In genomic region chr1:26858160-26858559, GRCh38 we compare ENCODE assay signal across 24 cellular contexts. TPM values are rescaled to one million over a fixed set of nuclear protein-coding genes. Genes with fewer than 3 reads are reported as not detected.
DNase-seq lines count a peak whose midpoint lies in the region; ATAC-seq and TF ChIP-seq lines count a peak whose summit lies in the region.
"Had no signal": no experiment of that assay in that cellular context is flagged by ENCODE, and none has a peak within 500 bp of the region (broad histone marks: within the 10 kb centered on the region; RNA-seq: fewer than 3 reads in every experiment).

No MANE protein-coding gene starts in this region.

- H3K79me2 ChIP-seq in PC-9 (ENCODE audit: low read depth), result peaks cover 2% of the 10 kb centered on the region
- H3K79me2 ChIP-seq in Karpas-422 (ENCODE audit: low read length), result no peaks in the 10 kb centered on the region
- no peaks in the 10 kb centered on the region for H3K79me2 ChIP-seq in GM23338 (replicated peaks; ENCODE audit: insufficient read depth)

- no peaks in the 10 kb centered on the region for H3K9me3 ChIP-seq in PC-9 (ENCODE audit: insufficient read depth, low read depth)
- no peaks in the 10 kb centered on the region for H3K9me3 ChIP-seq in esophagus squamous epithelium
- H3K9me3 ChIP-seq in psoas muscle, result no peaks in the 10 kb centered on the region
- H3K9me3 ChIP-seq in Karpas-422 (ENCODE audit: low read length), result no peaks in the 10 kb centered on the region
- H3K9me3 ChIP-seq: right atrium auricular region, SJSA1, tibial artery had no signal

- ATAC-seq in psoas muscle, result peak in 1 of 4 donors; percentile 69
- ATAC-seq in HG03354 (IDR thresholded peaks at IDR 0.05; ENCODE audit: poor library complexity, severe bottlenecking, unreplicated experiment), result no peak
- no peak for ATAC-seq in HG03175 (IDR thresholded peaks at IDR 0.05; ENCODE audit: unreplicated experiment)
- no peak for ATAC-seq in GM23338
- ATAC-seq: activated T-cell treated with anti-CD3 and anti-CD28 coated beads, Interleukin-2, amount 50 U/mL, for 72 hours had no signal

- H3K9me2 ChIP-seq in PC-9 (ENCODE audit: insufficient read depth) (no peaks in the 10 kb centered on the region), Karpas-422 (replicated peaks; ENCODE audit: insufficient read depth, low read length) (no peaks in the 10 kb centered on the region), GM23338 (ENCODE audit: insufficient read depth) (no peaks in the 10 kb centered on the region)

- H3K4me1 Mint-ChIP-seq in GM23338, result peaks cover 35% of the 10 kb centered on the region

- no peak for TF ChIP-seq POLR2A in esophagus squamous epithelium (IDR thresholded peaks at IDR 0.05)

- H4K20me1 ChIP-seq in PC-9 (ENCODE audit: insufficient read depth) (no peaks in the 10 kb centered on the region), Karpas-422 (ENCODE audit: insufficient read depth, low read depth, low read length) (no peaks in the 10 kb centered on the region), GM23338 (replicated peaks; ENCODE audit: insufficient read depth) (no peaks in the 10 kb centered on the region)

- no peaks in the 10 kb centered on the region for H3K9me3 Mint-ChIP-seq in GM23338
- H3K9me3 Mint-ChIP-seq: activated naive CD8-positive, alpha-beta T cell treated with anti-CD3 and anti-CD28 coated beads for 36 hours; activated T-cell treated with anti-CD3 and anti-CD28 coated beads, Interleukin-2, amount 50 U/mL, for 72 hours; CD4-positive, alpha-beta memory T cell; immature natural killer cell had no signal

- POLR2A ChIA-PET in PC-9 (lab: Charles Lee; ENCODE audit: unreplicated experiment), result interaction anchor here (0.7 to 1.2 kb wide), 2 partner anchors 9 to 977 kb away, joined by 6 to 11 read pairs; no protein-coding TSS in a partner anchor

- H3K4me3 Mint-ChIP-seq in GM23338, result no peak overlapping the region; the same call in 2 of the 3 replicates
- H3K4me3 Mint-ChIP-seq: activated naive CD8-positive, alpha-beta T cell treated with anti-CD3 and anti-CD28 coated beads for 36 hours; activated T-cell treated with anti-CD3 and anti-CD28 coated beads, Interleukin-2, amount 50 U/mL, for 72 hours; CD4-positive, alpha-beta memory T cell; immature natural killer cell had no signal

- H3K4me1 ChIP-seq in PC-9 (replicated peaks; ENCODE audit: insufficient read depth) (peaks cover 83% of the 10 kb centered on the region), esophagus squamous epithelium (peaks cover 28 to 96% (median 54%) of the 10 kb centered on the region in 3 donors), psoas muscle (peaks cover 4% of the 10 kb centered on the region), Karpas-422 (ENCODE audit: low read length) (peaks cover 6% of the 10 kb centered on the region), GM23338 (ENCODE audit: insufficient read depth) (peaks cover 13% of the 10 kb centered on the region)
- H3K4me1 ChIP-seq: right atrium auricular region, SJSA1 had no signal

- H3K4me2 ChIP-seq in PC-9 (no peak overlapping the region), Karpas-422 (ENCODE audit: low read depth, low read length, poor library complexity, severe bottlenecking) (no peak overlapping the region), GM23338 (no peak overlapping the region)

- H3K27ac ChIP-seq in PC-9 (peak overlapping the region; percentile 73), esophagus squamous epithelium (peak overlapping the region; percentile 91 to 100 (median 98)), psoas muscle (peak overlapping the region; percentile 41), Karpas-422 (ENCODE audit: low read length) (no peak overlapping the region), GM23338 (ENCODE audit: low read depth) (no peak overlapping the region)
- H3K27ac ChIP-seq: brain microvascular endothelial cell, right atrium auricular region, SJSA1, tibial artery had no signal

- H3F3A ChIP-seq in PC-9 (ENCODE audit: insufficient read depth, low read depth), result peaks cover 47% of the 10 kb centered on the region
- peaks cover 6% of the 10 kb centered on the region; the same call in 1 of the 2 replicates for H3F3A ChIP-seq in GM23338 (replicated peaks; ENCODE audit: low read depth)

- no peak for TF ChIP-seq CTCF in PC-9 (conservative IDR thresholded peaks at IDR 0.05)
- no peak for TF ChIP-seq CTCF in esophagus squamous epithelium (IDR thresholded peaks at IDR 0.05)
- TF ChIP-seq CTCF in psoas muscle (IDR thresholded peaks at IDR 0.05), result no peak
- TF ChIP-seq CTCF in GM23338 (conservative IDR thresholded peaks at IDR 0.05; ENCODE audit: low read depth in 2 of 2), result no peak

- no TSS peak for BruUV-seq in PC-9 (replicated peaks; lab: Mats Ljungman, UMichigan)

- H3K4me3 ChIP-seq in H7 (ENCODE audit: insufficient read depth, low read depth, low read length), result no peak overlapping the region
- H3K4me3 ChIP-seq in PC-9, result no peak overlapping the region
- H3K4me3 ChIP-seq in esophagus squamous epithelium, result no peak overlapping the region
- H3K4me3 ChIP-seq in psoas muscle, result no peak overlapping the region
- no peak overlapping the region for H3K4me3 ChIP-seq in Karpas-422 (ENCODE audit: low read length)
- H3K4me3 ChIP-seq in GM23338, result no peak overlapping the region
- H3K4me3 ChIP-seq: right atrium auricular region, SJSA1, tibial artery had no signal

- H3K27ac Mint-ChIP-seq in GM23338, result no peak overlapping the region
- H3K27ac Mint-ChIP-seq: activated naive CD8-positive, alpha-beta T cell treated with anti-CD3 and anti-CD28 coated beads for 36 hours; activated T-cell treated with anti-CD3 and anti-CD28 coated beads, Interleukin-2, amount 50 U/mL, for 72 hours had no signal

- H3K27me3 Mint-ChIP-seq in GM23338 (ENCODE audit: insufficient read depth, low read depth, poor library complexity), result peaks cover 16% of the 10 kb centered on the region
- H3K27me3 Mint-ChIP-seq: activated naive CD8-positive, alpha-beta T cell treated with anti-CD3 and anti-CD28 coated beads for 36 hours; CD4-positive, alpha-beta memory T cell had no signal

- H3K9ac ChIP-seq in Karpas-422 (ENCODE audit: low read length), result no peak overlapping the region

- DNase-seq in H7 (peak; percentile 30), PC-9 (no peak), esophagus squamous epithelium (lab: John Stamatoyannopoulos, UW) (no peak), psoas muscle (no peak), Karpas-422 (no peak), GM23338 (ENCODE audit: low spot score) (no peak)
- DNase-seq: activated CD4-positive, alpha-beta T cell treated with anti-CD3 and anti-CD28 coated beads for 1 hour; activated CD8-positive, alpha-beta memory T cell treated with anti-CD3 and anti-CD28 coated beads for 24 hours; activated naive CD8-positive, alpha-beta T cell treated with anti-CD3 and anti-CD28 coated beads for 36 hours; activated T-cell treated with anti-CD3 and anti-CD28 coated beads, Interleukin-2, amount 50 U/mL, for 72 hours; brain microvascular endothelial cell; CD4-positive, alpha-beta memory T cell; cortex of kidney; DMS79 treated with DMSO at 0.1 percent for 48 hours; GOT3; immature natural killer cell; occipital lobe; tibial artery had no signal

- H3K36me3 Mint-ChIP-seq in GM23338 (ENCODE audit: low read depth), result peaks cover 4% of the 10 kb centered on the region; the same call in 2 of the 3 replicates

- H2AFZ ChIP-seq in PC-9, result no peak overlapping the region
- no peak overlapping the region for H2AFZ ChIP-seq in Karpas-422 (ENCODE audit: low read length)
- no peak overlapping the region for H2AFZ ChIP-seq in GM23338

- WGBS in esophagus squamous epithelium, 2 donors, result 23 to 33% methylated on average over 4 of the region's 4 CpGs
- WGBS in psoas muscle, 3 donors, result 38 to 64% (median 46%) methylated on average over 4 of the region's 4 CpGs

- H3K36me3 ChIP-seq in H7 (replicated peaks; ENCODE audit: control insufficient read depth, insufficient read depth, low read length) (peaks cover 8% of the 10 kb centered on the region), PC-9 (ENCODE audit: low read depth) (no peaks in the 10 kb centered on the region), esophagus squamous epithelium (peaks cover 7 to 29% (median 11%) of the 10 kb centered on the region in 3 donors), psoas muscle (ENCODE audit: insufficient read depth in 1 of 2, low read depth in 1 of 2) (peaks cover 0 to 38% of the 10 kb centered on the region in 2 donors), Karpas-422 (ENCODE audit: insufficient read depth, low read length) (peaks cover 6% of the 10 kb centered on the region; the same call in 1 of the 2 replicates), GM23338 (ENCODE audit: insufficient read depth) (no peaks in the 10 kb centered on the region)

- intact Hi-C loops in PC-9 (cut with micrococcal nuclease; ENCODE audit: unreplicated experiment) (no loop called here), esophagus squamous epithelium (cut with DNase I) (no loop called here), psoas muscle (cut with DNase I) (no loop called here)

- H3K27me3 ChIP-seq in H7 (ENCODE audit: control insufficient read depth, insufficient read depth, low read length) (no peaks in the 10 kb centered on the region; the same call in 1 of the 2 replicates), PC-9 (ENCODE audit: insufficient read depth, low read depth) (no peaks in the 10 kb centered on the region), esophagus squamous epithelium (no peaks in the 10 kb centered on the region), psoas muscle (ENCODE audit: insufficient read depth in 3 of 3, low read length in 2 of 3) (no peaks in the 10 kb centered on the region), Karpas-422 (ENCODE audit: low read length) (no peaks in the 10 kb centered on the region), GM23338 (ENCODE audit: insufficient read depth) (no peaks in the 10 kb centered on the region)
- H3K27me3 ChIP-seq: brain microvascular endothelial cell, right atrium auricular region, SJSA1, tibial artery had no signal

- CTCF ChIA-PET in PC-9 (lab: Charles Lee), result interaction anchor here (0.6 to 4.4 kb wide), 2 partner anchors 9 to 67 kb away, joined by 3 to 18 read pairs; no protein-coding TSS in a partner anchor

RNA-seq across cellular contexts. Expression of gene SFN, which starts 4.8 kb away (rescaled TPM):
- 7.5 and 11.3 TPM in 2 replicates for total RNA-seq in H7 (2014; rRNA removed; shearing (Covaris generic))
- 326 and 355 TPM in 2 replicates for total RNA-seq in PC-9 (2021)
- total RNA-seq in esophagus squamous epithelium, result 1,000 to 10,000 TPM; 1,060 to 2,609 (median 1,818) TPM
- 10 to 100 TPM in 1 of 4 donors, under 1 TPM in 3; 0.17 to 26.7 (median 0.55) TPM for total RNA-seq in psoas muscle
- polyA plus RNA-seq in psoas muscle, result under 1 TPM; 0.05 to 0.35 (median 0.21) TPM
- total RNA-seq in Karpas-422 (2014; rRNA removed; shearing (Covaris generic); ENCODE audit: low replicate concordance), result 0.47 and 1.0 TPM in 2 replicates
- total RNA-seq in GM23338 (2014; rRNA removed; shearing (Covaris generic)), result 2.6 and 4.1 TPM in 2 replicates
- 1.8 and 3.6 TPM in 2 replicates for polyA plus RNA-seq in GM23338 (2016; fragmentation: Nextera tagmentation; extraction: Ambion mirVana)
- total RNA-seq: occipital lobe had no signal
- polyA plus RNA-seq: CD4-positive, alpha-beta memory T cell; immature natural killer cell had no signal

RNA-seq across cellular contexts. Expression of gene ZDHHC18, which starts 31.7 kb away (rescaled TPM):
- 45.5 and 50.0 TPM in 2 replicates for total RNA-seq in H7 (2014; rRNA removed; shearing (Covaris generic))
- 27.2 and 36.1 TPM in 2 replicates for total RNA-seq in PC-9 (2021)
- total RNA-seq in esophagus squamous epithelium, result 10 to 100 TPM; 24.5 to 34.4 (median 29.4) TPM
- 10 to 100 TPM in 3 of 4 donors, 1 to 10 TPM in 1; 9.9 to 16.9 (median 12.5) TPM for total RNA-seq in psoas muscle
- polyA plus RNA-seq in psoas muscle, result 10 to 100 TPM in 1 of 3 donors, 1 to 10 TPM in 2; 7.7 to 11.3 (median 9.6) TPM
- total RNA-seq in Karpas-422 (2014; rRNA removed; shearing (Covaris generic); ENCODE audit: low replicate concordance), result 25.1 and 31.0 TPM in 2 replicates
- 15.5 and 26.8 TPM in 2 replicates for total RNA-seq in GM23338 (2014; rRNA removed; shearing (Covaris generic))
- polyA plus RNA-seq in GM23338 (2016; fragmentation: Nextera tagmentation; extraction: Ambion mirVana), result 5.6 and 6.3 TPM in 2 replicates

RNA-seq across cellular contexts. Expression of gene GPN2, which starts 31.9 kb away (rescaled TPM):
- 40.3 and 61.9 TPM in 2 replicates for total RNA-seq in H7 (2014; rRNA removed; shearing (Covaris generic))
- 23.8 and 30.6 TPM in 2 replicates for total RNA-seq in PC-9 (2021)
- 10 to 100 TPM in 2 of 4 donors, 1 to 10 TPM in 2; 4.9 to 10.8 (median 9.4) TPM for total RNA-seq in esophagus squamous epithelium
- total RNA-seq in psoas muscle, result 10 to 100 TPM; 18.3 to 35.9 (median 25.6) TPM
- polyA plus RNA-seq in psoas muscle, result 10 to 100 TPM; 19.2 to 34.0 (median 19.4) TPM
- total RNA-seq in Karpas-422 (2014; rRNA removed; shearing (Covaris generic); ENCODE audit: low replicate concordance), result 32.6 and 33.3 TPM in 2 replicates
- total RNA-seq in GM23338 (2014; rRNA removed; shearing (Covaris generic)), result 10.1 and 13.8 TPM in 2 replicates
- 18.2 and 19.4 TPM in 2 replicates for polyA plus RNA-seq in GM23338 (2016; fragmentation: Nextera tagmentation; extraction: Ambion mirVana)

RNA-seq across cellular contexts. Expression of gene GPATCH3, which starts 42.1 kb away (rescaled TPM):
- 16.1 and 23.7 TPM in 2 replicates for total RNA-seq in H7 (2014; rRNA removed; shearing (Covaris generic))
- total RNA-seq in PC-9 (2021) (13.1 and 16.7 TPM in 2 replicates), esophagus squamous epithelium (10 to 100 TPM in 1 of 4 donors, 1 to 10 TPM in 3; 6.9 to 11.2 (median 7.6) TPM), psoas muscle (10 to 100 TPM; 10.7 to 22.9 (median 12.1) TPM)
- polyA plus RNA-seq in psoas muscle (10 to 100 TPM; 13.7 to 31.8 (median 17.8) TPM), GM23338 (2016; fragmentation: Nextera tagmentation; extraction: Ambion mirVana) (9.8 and 13.0 TPM in 2 replicates)
- total RNA-seq in Karpas-422 (2014; rRNA removed; shearing (Covaris generic); ENCODE audit: low replicate concordance), result 5.6 and 10.1 TPM in 2 replicates
- total RNA-seq in GM23338 (2014; rRNA removed; shearing (Covaris generic)), result 10.5 and 15.6 TPM in 2 replicates

RNA-seq across cellular contexts. Expression of gene NR0B2, which starts 55.6 kb away (rescaled TPM):
- total RNA-seq in H7 (2014; rRNA removed; shearing (Covaris generic)), result not detected in 2 replicates
- total RNA-seq in PC-9 (2021), result not detected in 2 replicates
- not detected for total RNA-seq in esophagus squamous epithelium
- 1 to 10 TPM in 1 of 4 donors, under 1 TPM in 2, not detected in 1; 0.25 to 1.1 (median 0.49) TPM for total RNA-seq in psoas muscle
- under 1 TPM; 0.06 to 0.21 (median 0.07) TPM for polyA plus RNA-seq in psoas muscle
- not detected in 2 replicates for total RNA-seq in Karpas-422 (2014; rRNA removed; shearing (Covaris generic); ENCODE audit: low replicate concordance)
- total RNA-seq in GM23338 (2014; rRNA removed; shearing (Covaris generic)), result not detected in 2 replicates
- polyA plus RNA-seq in GM23338 (2016; fragmentation: Nextera tagmentation; extraction: Ambion mirVana), result 0.18 TPM in 1 of 2 replicates, not detected in the other
- total RNA-seq: activated naive CD8-positive, alpha-beta T cell treated with anti-CD3 and anti-CD28 coated beads for 36 hours; activated T-cell treated with anti-CD3 and anti-CD28 coated beads, Interleukin-2, amount 50 U/mL, for 72 hours; CD4-positive, alpha-beta memory T cell; endothelial cell of umbilical vein; lower leg skin; occipital lobe; SJSA1 had no signal
- polyA plus RNA-seq: CD4-positive, alpha-beta memory T cell; endothelial cell of umbilical vein; immature natural killer cell had no signal

Comparison
In these comparisons a context has a peak if more than half of its experiments do, and no peak if none do; other contexts are left out.
1. H3K27ac ChIP-seq: peak in PC-9 (single experiment), esophagus squamous epithelium (4 of 4) and psoas muscle (single experiment); none in Karpas-422 (single experiment) and GM23338 (single experiment).
2. RNA of gene SFN, which starts 4.8 kb away (total RNA-seq): 1,060 to 2,609 TPM in esophagus squamous epithelium and 326 to 355 TPM in PC-9; 7.5 to 11.3 TPM in H7, 2.6 to 4.1 TPM in GM23338, 0.47 to 1.0 TPM in Karpas-422 and 0.17 to 26.7 TPM in psoas muscle; every median in the first group is over 10 times any median in the second.